In the genomic region with DNA sequence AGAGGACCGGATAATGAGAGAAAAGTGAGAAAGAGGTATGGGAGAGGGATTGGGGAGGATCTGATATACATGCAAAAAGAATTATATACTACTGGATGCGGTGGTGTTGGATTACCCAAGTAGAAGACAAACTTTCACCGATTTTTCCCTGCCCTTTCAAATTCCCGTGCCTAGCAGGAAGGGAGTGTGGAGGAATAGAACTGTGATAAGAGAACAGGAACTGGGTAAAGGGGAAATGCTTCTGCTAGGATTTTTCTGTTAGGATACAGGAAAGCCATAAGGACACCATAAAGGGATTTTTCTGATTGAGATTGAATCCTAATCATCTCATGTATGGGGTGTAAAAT, we compare ENCODE assay signal across 8 cellular contexts. TPM values are rescaled to one million over a fixed set of nuclear protein-coding genes. Genes with fewer than 3 reads are reported as not detected.
DNase-seq lines count a peak whose midpoint lies in the region; ATAC-seq and TF ChIP-seq lines count a peak whose summit lies in the region.

No MANE protein-coding gene starts in this region.

- H3K27ac ChIP-seq in temporal lobe (ENCODE audit: low read depth, low read length), result peak overlapping the region; percentile 95

- no peak for ATAC-seq in HG02759 (IDR thresholded peaks at IDR 0.05; ENCODE audit: unreplicated experiment)

- in situ Hi-C loops in astrocyte of the spinal cord (cut with HindIII; ENCODE audit: low sequenced_read_pairs), result no loop called here

- DNase-seq in NCI-H510A treated with DMSO at 0.1 percent for 48 hours (lab: John Stamatoyannopoulos, UW) (peak; percentile 43), NCI-H510A (lab: John Stamatoyannopoulos, UW) (no peak), LHCN-M2 (ENCODE audit: low read depth) (peak; percentile 32), astrocyte of the spinal cord (ENCODE audit: low read depth, low spot score) (peak; percentile 43), kidney glomerular epithelial cell (lab: John Stamatoyannopoulos, UW) (peak; percentile 72), NCI-H2081 treated with DMSO at 0.1 percent for 48 hours (lab: John Stamatoyannopoulos, UW) (no peak)

- peak overlapping the region; percentile 85 for H3K4me3 ChIP-seq in astrocyte of the spinal cord (ENCODE audit: low read depth, low read length)

- TF ChIP-seq CTCF in astrocyte of the spinal cord (IDR thresholded peaks at IDR 0.05; ENCODE audit: low read depth, low read length), result no peak

RNA-seq across cellular contexts. Expression of gene MTMR2, which starts 0.5 kb away (rescaled TPM):
- total RNA-seq in LHCN-M2 (2014; rRNA removed), result 19.5 and 22.7 TPM in 2 replicates
- polyA plus RNA-seq in LHCN-M2 (2012), result 17.9 TPM
- total RNA-seq in temporal lobe, result 27.5 TPM

Comparison
In these comparisons a context has a peak if more than half of its experiments do, and no peak if none do; other contexts are left out.
1. DNase-seq: peak in NCI-H510A treated with DMSO at 0.1 percent for 48 hours (single experiment), LHCN-M2 (single experiment), astrocyte of the spinal cord (single experiment) and kidney glomerular epithelial cell (single experiment); none in NCI-H510A (single experiment) and NCI-H2081 treated with DMSO at 0.1 percent for 48 hours (single experiment).